Comparison of ENCODE assay signal across 26 cellular contexts in genomic region chr20:45959956-45960630, GRCh38. TPM values are rescaled to one million over a fixed set of nuclear protein-coding genes. Genes with fewer than 3 reads are reported as not detected.
DNase-seq lines count a peak whose midpoint lies in the region; ATAC-seq and TF ChIP-seq lines count a peak whose summit lies in the region.
"Had no signal": no experiment of that assay in that cellular context is flagged by ENCODE, and none has a peak within 500 bp of the region (broad histone marks: within the 10 kb centered on the region; RNA-seq: fewer than 3 reads in every experiment).

No MANE protein-coding gene starts in this region.

- H3K27me3 Mint-ChIP-seq in stimulated activated naive CD8-positive, alpha-beta T cell treated with anti-CD3 and anti-CD28 coated beads, Interleukin-15, amount 100 ng/mL, for 72 hours = no peaks in the 10 kb centered on the region
- H3K27me3 Mint-ChIP-seq in activated T-helper 17 cell treated with anti-CD3 and anti-CD28 coated beads, Interleukin-2, amount 50 U/mL, for 72 hours = no peaks in the 10 kb centered on the region
- peaks cover 10% of the 10 kb centered on the region for H3K27me3 Mint-ChIP-seq in GM23338 (ENCODE audit: insufficient read depth, low read depth, poor library complexity)
- H3K27me3 Mint-ChIP-seq: activated CD4-positive, alpha-beta T cell treated with anti-CD3 and anti-CD28 coated beads, Interleukin-2, amount 10 ng/mL, durations not matched to agents 7 days and 5 days; activated CD8-positive, alpha-beta memory T cell treated with anti-CD3 and anti-CD28 coated beads, Interleukin-2, amount 10 ng/mL, durations not matched to agents 7 days and 5 days; activated naive CD8-positive, alpha-beta T cell treated with anti-CD3 and anti-CD28 coated beads for 36 hours had no signal

- no peaks in the 10 kb centered on the region for H3K27me3 ChIP-seq in osteoblast (ENCODE audit: insufficient read depth, low read length)
- no peaks in the 10 kb centered on the region for H3K27me3 ChIP-seq in GM23338 (ENCODE audit: insufficient read depth)
- H3K27me3 ChIP-seq: BLaER1, foreskin keratinocyte, hepatocyte, neutrophil, Peyer's patch had no signal

- peaks cover 99% of the 10 kb centered on the region for H3K36me3 Mint-ChIP-seq in activated T-helper 17 cell treated with anti-CD3 and anti-CD28 coated beads, Interleukin-2, amount 50 U/mL, for 72 hours (ENCODE audit: low read depth)
- H3K36me3 Mint-ChIP-seq in GM23338 (ENCODE audit: low read depth) = peaks cover 39% of the 10 kb centered on the region

- no peaks in the 10 kb centered on the region for H3K9me2 ChIP-seq in GM23338 (ENCODE audit: insufficient read depth)

- H3K79me2 ChIP-seq in osteoblast (ENCODE audit: insufficient read depth, low read length) (no peaks in the 10 kb centered on the region), GM23338 (replicated peaks; ENCODE audit: insufficient read depth) (no peaks in the 10 kb centered on the region)
- H3K79me2 ChIP-seq: hepatocyte had no signal

- peak overlapping the region; percentile 84 to 92 for H3K27ac Mint-ChIP-seq in stimulated activated naive CD8-positive, alpha-beta T cell treated with anti-CD3 and anti-CD28 coated beads, Interleukin-15, amount 100 ng/mL, for 72 hours
- H3K27ac Mint-ChIP-seq in activated T-helper 17 cell treated with anti-CD3 and anti-CD28 coated beads, Interleukin-2, amount 50 U/mL, for 72 hours = peak overlapping the region; percentile 41
- no peak overlapping the region for H3K27ac Mint-ChIP-seq in GM23338
- H3K27ac Mint-ChIP-seq: activated CD4-positive, alpha-beta T cell treated with anti-CD3 and anti-CD28 coated beads, Interleukin-2, amount 10 ng/mL, durations not matched to agents 7 days and 5 days; activated CD8-positive, alpha-beta memory T cell treated with anti-CD3 and anti-CD28 coated beads, Interleukin-2, amount 10 ng/mL, durations not matched to agents 7 days and 5 days; activated naive CD8-positive, alpha-beta T cell treated with anti-CD3 and anti-CD28 coated beads for 36 hours had no signal

- H4K20me1 ChIP-seq in osteoblast (ENCODE audit: insufficient read depth, low read length) = peaks cover 11% of the 10 kb centered on the region
- no peaks in the 10 kb centered on the region for H4K20me1 ChIP-seq in GM23338 (replicated peaks; ENCODE audit: insufficient read depth)

- H3K9me3 ChIP-seq in osteoblast (ENCODE audit: low read depth, low read length) = no peaks in the 10 kb centered on the region
- H3K9me3 ChIP-seq: BLaER1, neutrophil, Peyer's patch had no signal

- no peaks in the 10 kb centered on the region for H3K4me1 Mint-ChIP-seq in stimulated activated naive CD8-positive, alpha-beta T cell treated with anti-CD3 and anti-CD28 coated beads, Interleukin-15, amount 100 ng/mL, for 72 hours
- peaks cover 6% of the 10 kb centered on the region for H3K4me1 Mint-ChIP-seq in activated T-helper 17 cell treated with anti-CD3 and anti-CD28 coated beads, Interleukin-2, amount 50 U/mL, for 72 hours
- 0 out of 3 replicates have a peak, but pooled peaks cover 2% of the 10 kb centered on the region for H3K4me1 Mint-ChIP-seq in GM23338

- H3K4me2 ChIP-seq in osteoblast (ENCODE audit: insufficient read depth, low read length) (no peak overlapping the region), GM23338 (no peak overlapping the region)
- H3K4me2 ChIP-seq: BLaER1, hepatocyte, smooth muscle cell had no signal

- H3K36me3 ChIP-seq in osteoblast (ENCODE audit: insufficient read depth, low read length) = peaks cover 89% of the 10 kb centered on the region
- no peaks in the 10 kb centered on the region; the same call in 1 of the 2 replicates for H3K36me3 ChIP-seq in GM23338 (ENCODE audit: insufficient read depth)

- no peaks in the 10 kb centered on the region for H3F3A ChIP-seq in GM23338 (replicated peaks; ENCODE audit: low read depth)

- no peak for ATAC-seq in stimulated activated naive CD8-positive, alpha-beta T cell treated with anti-CD3 and anti-CD28 coated beads, Interleukin-15, amount 100 ng/mL, for 72 hours
- no peak for ATAC-seq in stimulated activated naive CD8-positive, alpha-beta T cell treated with anti-CD3 and anti-CD28 coated beads, Interleukin-15, Interleukin-2, amounts not matched to agents 100 U/mL and 50 U/mL, for 24 hours
- ATAC-seq in activated T-helper 17 cell treated with anti-CD3 and anti-CD28 coated beads, Interleukin-2, amount 50 U/mL, for 72 hours (replicated peaks) = no peak
- ATAC-seq in GM23338 (no peak), GM21381 (IDR thresholded peaks at IDR 0.05; ENCODE audit: unreplicated experiment) (no peak)
- ATAC-seq: activated CD8-positive, alpha-beta memory T cell treated with anti-CD3 and anti-CD28 coated beads, Interleukin-2, amount 10 ng/mL, durations not matched to agents 7 days and 5 days; foreskin keratinocyte had no signal

- H3K9me3 Mint-ChIP-seq in stimulated activated naive CD8-positive, alpha-beta T cell treated with anti-CD3 and anti-CD28 coated beads, Interleukin-15, amount 100 ng/mL, for 72 hours = no peaks in the 10 kb centered on the region
- H3K9me3 Mint-ChIP-seq in activated T-helper 17 cell treated with anti-CD3 and anti-CD28 coated beads, Interleukin-2, amount 50 U/mL, for 72 hours = no peaks in the 10 kb centered on the region
- H3K9me3 Mint-ChIP-seq in GM23338 = no peaks in the 10 kb centered on the region
- H3K9me3 Mint-ChIP-seq: activated CD4-positive, alpha-beta T cell treated with anti-CD3 and anti-CD28 coated beads, Interleukin-2, amount 10 ng/mL, durations not matched to agents 7 days and 5 days; activated naive CD8-positive, alpha-beta T cell treated with anti-CD3 and anti-CD28 coated beads for 36 hours; immature natural killer cell had no signal

- H2AFZ ChIP-seq in osteoblast (ENCODE audit: low read length) (no peak overlapping the region), GM23338 (no peak overlapping the region)
- H2AFZ ChIP-seq: hepatocyte had no signal

- H3K4me3 Mint-ChIP-seq in stimulated activated naive CD8-positive, alpha-beta T cell treated with anti-CD3 and anti-CD28 coated beads, Interleukin-15, amount 100 ng/mL, for 72 hours = no peak overlapping the region
- no peak overlapping the region for H3K4me3 Mint-ChIP-seq in activated T-helper 17 cell treated with anti-CD3 and anti-CD28 coated beads, Interleukin-2, amount 50 U/mL, for 72 hours
- no peak overlapping the region for H3K4me3 Mint-ChIP-seq in GM23338
- H3K4me3 Mint-ChIP-seq: activated CD4-positive, alpha-beta T cell treated with anti-CD3 and anti-CD28 coated beads, Interleukin-2, amount 10 ng/mL, durations not matched to agents 7 days and 5 days; activated CD8-positive, alpha-beta memory T cell treated with anti-CD3 and anti-CD28 coated beads, Interleukin-2, amount 10 ng/mL, durations not matched to agents 7 days and 5 days; activated naive CD8-positive, alpha-beta T cell treated with anti-CD3 and anti-CD28 coated beads for 36 hours; immature natural killer cell had no signal

- no peak overlapping the region for H3K27ac ChIP-seq in osteoblast (ENCODE audit: low read depth, low read length)
- H3K27ac ChIP-seq in GM23338 (ENCODE audit: low read depth) = no peak overlapping the region
- H3K27ac ChIP-seq: BLaER1, foreskin keratinocyte, hepatocyte, neutrophil, Peyer's patch had no signal

- no peak for DNase-seq in stimulated activated naive CD8-positive, alpha-beta T cell treated with anti-CD3 and anti-CD28 coated beads, Interleukin-15, amount 100 ng/mL, for 72 hours
- no peak for DNase-seq in stimulated activated naive CD8-positive, alpha-beta T cell treated with anti-CD3 and anti-CD28 coated beads, Interleukin-15, Interleukin-2, amounts not matched to agents 100 U/mL and 50 U/mL, for 24 hours
- DNase-seq in osteoblast (ENCODE audit: insufficient read length, low spot score, missing footprints) (peak; percentile 44), GM19240 (ENCODE audit: insufficient read length, low spot score) (no peak), GM23338 (ENCODE audit: low spot score) (no peak), D341Med (ENCODE audit: low spot score) (no peak)
- DNase-seq: activated CD4-positive, alpha-beta T cell treated with anti-CD3 and anti-CD28 coated beads, Interleukin-2, amount 10 ng/mL, durations not matched to agents 7 days and 5 days; activated CD8-positive, alpha-beta memory T cell treated with anti-CD3 and anti-CD28 coated beads, Interleukin-2, amount 10 ng/mL, durations not matched to agents 7 days and 5 days; activated naive CD8-positive, alpha-beta T cell treated with anti-CD3 and anti-CD28 coated beads for 36 hours; Calu3; cerebellar nuclear complex; foreskin keratinocyte; immature natural killer cell; NCI-H1092; NCI-H2081; NCI-H510A treated with DMSO at 0.1 percent for 48 hours; stimulated activated CD4-positive, alpha-beta T cell treated with anti-CD3 and anti-CD28 coated beads, Interleukin-4, amount 100 ng/mL, for 4 hours had no signal

- H3K4me3 ChIP-seq in osteoblast (ENCODE audit: insufficient read depth, low read length) = no peak overlapping the region
- H3K4me3 ChIP-seq in GM23338 = no peak overlapping the region
- H3K4me3 ChIP-seq: BLaER1, hepatocyte, Peyer's patch, smooth muscle cell had no signal

- H3K4me1 ChIP-seq in osteoblast (ENCODE audit: insufficient read depth, low read length) (no peaks in the 10 kb centered on the region), GM23338 (ENCODE audit: insufficient read depth) (no peaks in the 10 kb centered on the region)
- H3K4me1 ChIP-seq: foreskin keratinocyte, Peyer's patch had no signal

- TF ChIP-seq CTCF in osteoblast (IDR thresholded peaks at IDR 0.05; ENCODE audit: extremely low read depth, low read depth, low read length) = no peak
- no peak for TF ChIP-seq CTCF in GM23338 (conservative IDR thresholded peaks at IDR 0.05; ENCODE audit: low read depth in 2 of 2)

TF ChIP-seq in GM23338, 12 proteins besides CTCF, POLR2A, EP300 and RAD21 (continues in another document):
- TF ChIP-seq POLR2AphosphoS5 (IDR thresholded peaks at IDR 0.05; ENCODE audit: low read depth) = no peak

RNA-seq across cellular contexts. Expression of gene ZNF335, which starts 11.9 kb away (rescaled TPM):
- total RNA-seq in activated T-helper 17 cell treated with anti-CD3 and anti-CD28 coated beads, Interleukin-2, amount 50 U/mL, for 72 hours = 10 to 100 TPM; 46.0 to 53.9 TPM
- 18.3 and 20.3 TPM in 2 replicates for total RNA-seq in osteoblast
- 18.6 and 24.2 TPM in 2 replicates for total RNA-seq in GM23338 (2014; rRNA removed; shearing (Covaris generic))
- 5.7 and 7.4 TPM in 2 replicates for polyA plus RNA-seq in GM23338 (2016; fragmentation: Nextera tagmentation; extraction: Ambion mirVana)

RNA-seq across cellular contexts. Expression of gene PCIF1, which starts 25.6 kb away (rescaled TPM):
- total RNA-seq in activated T-helper 17 cell treated with anti-CD3 and anti-CD28 coated beads, Interleukin-2, amount 50 U/mL, for 72 hours = 10 to 100 TPM; 33.1 to 34.3 TPM
- total RNA-seq in osteoblast = 12.7 and 14.4 TPM in 2 replicates
- total RNA-seq in GM23338 (2014; rRNA removed; shearing (Covaris generic)) = 26.1 and 27.0 TPM in 2 replicates
- 28.3 and 37.0 TPM in 2 replicates for polyA plus RNA-seq in GM23338 (2016; fragmentation: Nextera tagmentation; extraction: Ambion mirVana)

RNA-seq across cellular contexts. Expression of gene PLTP, which starts 48.1 kb away (rescaled TPM):
- total RNA-seq in activated T-helper 17 cell treated with anti-CD3 and anti-CD28 coated beads, Interleukin-2, amount 50 U/mL, for 72 hours = 10 to 100 TPM in 1 of 2 donors, 1 to 10 TPM in 1; 6.6 to 12.1 TPM
- 15.3 and 21.7 TPM in 2 replicates for total RNA-seq in osteoblast
- 141 and 160 TPM in 2 replicates for total RNA-seq in GM23338 (2014; rRNA removed; shearing (Covaris generic))
- 107 and 108 TPM in 2 replicates for polyA plus RNA-seq in GM23338 (2016; fragmentation: Nextera tagmentation; extraction: Ambion mirVana)

RNA-seq across cellular contexts. Expression of gene MMP9, which starts 48.6 kb away (rescaled TPM):
- total RNA-seq in activated T-helper 17 cell treated with anti-CD3 and anti-CD28 coated beads, Interleukin-2, amount 50 U/mL, for 72 hours = not detected
- total RNA-seq in osteoblast = 0.29 and 2.5 TPM in 2 replicates
- 5.4 and 5.8 TPM in 2 replicates for total RNA-seq in GM23338 (2014; rRNA removed; shearing (Covaris generic))
- polyA plus RNA-seq in GM23338 (2016; fragmentation: Nextera tagmentation; extraction: Ambion mirVana) = 4.1 and 4.3 TPM in 2 replicates
- total RNA-seq: activated CD4-positive, alpha-beta T cell treated with anti-CD3 and anti-CD28 coated beads, Interleukin-2, amount 10 ng/mL, durations not matched to agents 7 days and 5 days; Calu3; LHCN-M2; SK-MEL-5 had no signal
